Comparison of ENCODE assay signal across 4 cellular contexts in the genomic region with DNA sequence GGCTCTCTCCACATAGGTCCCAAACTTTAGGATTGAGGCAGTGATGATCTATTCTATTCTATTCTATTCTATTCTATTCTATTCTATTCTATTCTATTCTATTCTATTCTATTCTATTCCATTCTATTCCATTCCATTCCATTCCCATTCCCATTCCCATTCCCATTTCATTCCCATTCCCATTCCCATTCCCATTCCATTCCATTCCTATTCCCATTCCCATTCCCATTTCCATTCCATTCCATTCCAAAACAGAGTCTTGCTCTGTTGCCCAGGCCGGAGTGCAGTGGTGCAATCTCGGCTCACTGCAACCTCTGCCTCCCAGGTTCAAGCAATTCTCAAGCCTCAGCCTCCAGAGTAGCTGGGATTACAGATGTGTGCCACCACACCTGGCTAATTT. TPM values are rescaled to one million over a fixed set of nuclear protein-coding genes. Genes with fewer than 3 reads are reported as not detected.
"Had no signal": no experiment of that assay in that cellular context is flagged by ENCODE, and none has a peak within 500 bp of the region (broad histone marks: within the 10 kb centered on the region; RNA-seq: fewer than 3 reads in every experiment).

No MANE protein-coding gene starts in this region.

RNA-seq across cellular contexts. Expression of a gene that starts 9.5 kb away (rescaled TPM):
- total RNA-seq: LHCN-M2, M059J, MCF 10A, NCI-H460 had no signal

RNA-seq across cellular contexts. Expression of a gene that starts 32.2 kb away (rescaled TPM):
- total RNA-seq: LHCN-M2, M059J, MCF 10A, NCI-H460 had no signal
